9 cellular contexts compared by ENCODE assay signal in genomic region chr2:41896186-41896846, GRCh38.
DNase-seq lines count a peak whose midpoint lies in the region; ATAC-seq and TF ChIP-seq lines count a peak whose summit lies in the region.
"Had no signal": no experiment of that assay in that cellular context is flagged by ENCODE, and none has a peak within 500 bp of the region (broad histone marks: within the 10 kb centered on the region; RNA-seq: fewer than 3 reads in every experiment).

No MANE protein-coding gene starts in this region.

- peak; percentile 66 for ATAC-seq in GM18505 (IDR thresholded peaks at IDR 0.05; ENCODE audit: unreplicated experiment)
- ATAC-seq in GM19452 (IDR thresholded peaks at IDR 0.05; ENCODE audit: unreplicated experiment), result peak; percentile 90
- peak; percentile 95 for ATAC-seq in HG03175 (IDR thresholded peaks at IDR 0.05; ENCODE audit: unreplicated experiment)
- peak; percentile 19 for ATAC-seq in esophagus mucosa
- no peak for ATAC-seq in HG03097 (IDR thresholded peaks at IDR 0.05; ENCODE audit: low FRiP score, unreplicated experiment)

- TF ChIP-seq POLR2A in GM18505 (IDR thresholded peaks at IDR 0.05; ENCODE audit: borderline replicate concordance, extremely low read depth, insufficient read depth, insufficient read length), result no peak

- DNase-seq in T1000 (lab: John Stamatoyannopoulos, UW) (no peak), anterior cingulate cortex (lab: John Stamatoyannopoulos, UW) (no peak), HuH-7 (ENCODE audit: low spot score) (no peak)
- DNase-seq: PC-9 had no signal
